1 cellular context compared by ENCODE assay signal in the genomic region with DNA sequence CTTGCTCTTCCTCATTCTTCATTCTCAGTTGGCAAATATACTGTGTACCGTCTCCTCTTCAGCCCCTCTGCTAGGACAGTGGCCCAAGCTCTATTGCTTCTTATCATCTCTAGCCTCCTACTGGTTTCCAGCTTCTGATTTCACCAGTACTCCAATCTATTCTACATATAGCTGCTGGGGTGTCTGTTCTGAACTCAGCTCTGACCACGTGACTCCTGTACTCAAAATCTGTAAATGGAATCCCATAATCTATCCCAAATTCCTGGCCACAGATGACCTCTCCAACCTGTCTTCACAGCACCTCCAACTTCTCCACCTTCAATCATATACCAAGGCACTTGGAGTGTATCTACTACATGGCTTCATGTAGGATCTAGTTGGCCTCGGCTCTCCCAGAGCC.
TF ChIP-seq lines count a peak whose summit lies in the region.

No MANE protein-coding gene starts in this region.

TF ChIP-seq in K562, 482 proteins besides CTCF, POLR2A, EP300 and RAD21:
- TF ChIP-seq TFE3 (CRISPR knock-in tag; IDR thresholded peaks at IDR 0.05) (peak; percentile 81), ZNF354B (CRISPR knock-in tag; IDR thresholded peaks at IDR 0.05) (no peak), RAD51 (IDR thresholded peaks at IDR 0.05; ENCODE audit: borderline replicate concordance, low read depth) (peak; percentile 58)
